Comparison of ENCODE assay signal across 7 cellular contexts in the genomic region with DNA sequence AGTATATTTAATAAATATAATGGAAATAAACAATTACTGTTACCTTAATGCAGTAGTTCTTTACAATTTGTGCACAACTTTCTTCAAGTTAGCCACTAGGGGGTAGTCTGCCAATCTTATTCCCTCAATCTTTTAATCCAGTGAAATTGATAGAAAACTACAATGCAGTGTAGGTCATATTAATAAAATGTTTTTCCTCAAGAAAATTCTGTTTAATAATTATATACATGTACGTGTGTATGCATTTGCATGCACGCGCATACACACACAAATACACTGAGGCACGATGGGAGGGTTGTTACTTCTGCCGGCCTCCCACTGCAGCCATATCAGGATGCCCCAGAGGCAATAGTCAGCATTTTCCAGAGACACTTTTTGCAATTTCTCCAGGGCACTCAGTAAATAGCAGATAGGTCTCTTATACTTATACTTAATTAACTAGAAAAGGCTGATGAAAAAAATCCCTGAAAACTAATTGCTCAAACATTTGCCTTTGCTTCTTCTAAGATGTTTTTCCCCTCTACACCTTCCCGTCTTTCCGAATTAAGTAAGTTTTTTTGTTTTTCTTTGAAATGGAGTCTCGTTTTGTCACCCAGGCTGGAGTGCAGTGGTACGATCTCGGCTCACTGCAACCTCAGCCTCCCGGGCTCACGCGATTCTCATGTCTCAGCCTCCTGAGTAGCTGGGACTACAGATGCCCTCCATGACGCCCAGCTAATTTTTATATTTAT.
A peak's percentile ranks its signal among the peaks of the same experiment; 100 is the strongest.
DNase-seq lines count a peak whose midpoint lies in the region; ATAC-seq and TF ChIP-seq lines count a peak whose summit lies in the region.

No MANE protein-coding gene starts in this region.

- peaks cover 4 to 6% of the 10 kb centered on the region in 2 donors for H3K27me3 Mint-ChIP-seq in effector memory CD8-positive, alpha-beta T cell

- peaks cover 4 to 9% of the 10 kb centered on the region in 2 donors for H3K4me1 Mint-ChIP-seq in effector memory CD8-positive, alpha-beta T cell (ENCODE audit: low read depth in 2 of 2)

- H3K36me3 Mint-ChIP-seq in effector memory CD8-positive, alpha-beta T cell (ENCODE audit: insufficient read depth): no peaks in the 10 kb centered on the region

- H3K9me3 Mint-ChIP-seq in effector memory CD8-positive, alpha-beta T cell: no peaks in the 10 kb centered on the region

- peak; percentile 63 for DNase-seq in ELR (ENCODE audit: low read depth)
- peak; percentile 54 for DNase-seq in NAMALWA (ENCODE audit: low spot score)
- DNase-seq in choroid plexus epithelial cell (ENCODE audit: low read depth): peak; percentile 61
- peak; percentile 45 for DNase-seq in pons (ENCODE audit: low spot score)
- no peak for DNase-seq in NCI-H2081 (lab: John Stamatoyannopoulos, UW)
- no peak for DNase-seq in effector memory CD8-positive, alpha-beta T cell

- no peak overlapping the region for H3K4me3 ChIP-seq in choroid plexus epithelial cell (ENCODE audit: low read depth, low read length)

- no peak overlapping the region for H3K27ac Mint-ChIP-seq in effector memory CD8-positive, alpha-beta T cell

- ATAC-seq in GM18517 (IDR thresholded peaks at IDR 0.05; ENCODE audit: unreplicated experiment): no peak
- no peak for ATAC-seq in effector memory CD8-positive, alpha-beta T cell (replicated peaks)

- no peak overlapping the region for H3K4me3 Mint-ChIP-seq in effector memory CD8-positive, alpha-beta T cell

- peak; percentile 64 for TF ChIP-seq CTCF in choroid plexus epithelial cell (conservative IDR thresholded peaks at IDR 0.05; ENCODE audit: low read depth, low read length)

Comparison
In these comparisons a context has a peak if more than half of its experiments do, and no peak if none do; other contexts are left out.
1. DNase-seq: peak in ELR (single experiment), NAMALWA (single experiment), choroid plexus epithelial cell (single experiment) and pons (single experiment); none in NCI-H2081 (0 of 2) and effector memory CD8-positive, alpha-beta T cell (0 of 3).